10 cellular contexts compared by ENCODE assay signal in the genomic region with DNA sequence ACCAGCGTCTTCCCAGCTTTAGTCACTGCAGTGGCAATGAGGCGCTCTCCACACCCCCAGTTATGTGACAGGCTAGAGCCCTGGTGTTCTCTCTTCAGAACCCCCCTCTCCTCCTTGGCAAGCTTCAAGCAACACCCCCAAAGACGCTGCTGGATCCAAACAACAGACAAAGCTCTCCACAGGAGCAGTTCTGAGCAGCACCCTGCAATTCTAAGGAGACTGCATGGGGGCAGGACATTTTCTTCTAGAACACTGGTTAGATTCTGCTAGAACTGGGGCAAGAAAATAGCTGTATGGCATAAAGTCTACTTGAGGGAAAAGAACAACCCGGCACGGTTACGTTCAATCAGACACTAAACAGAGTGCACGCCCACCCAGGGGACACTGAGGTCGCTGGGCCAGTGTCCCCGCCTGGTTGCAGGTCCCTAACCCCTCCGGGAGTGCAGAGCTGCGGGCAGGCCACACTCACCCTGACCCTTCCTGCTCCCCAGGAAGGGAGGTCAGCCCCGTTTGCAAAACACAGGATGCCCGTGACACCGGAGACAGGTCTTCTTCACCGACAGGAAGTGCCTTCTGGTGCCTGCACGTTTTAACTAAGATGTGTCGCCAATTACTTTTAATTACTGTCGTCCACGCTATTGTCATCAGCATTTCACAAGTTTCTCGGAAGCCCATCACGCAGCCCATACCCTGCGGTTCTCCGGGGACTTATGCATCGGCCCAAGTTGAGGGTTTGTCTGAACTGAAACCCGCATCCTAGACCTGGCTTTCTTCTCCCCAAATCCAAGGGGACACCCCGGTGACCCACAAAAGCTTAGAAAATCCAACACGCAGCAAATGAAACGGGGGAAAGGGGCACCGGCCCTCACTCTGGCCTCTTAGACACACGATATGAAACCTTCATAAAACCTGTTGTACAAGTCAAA. TPM values are rescaled to one million over a fixed set of nuclear protein-coding genes. Genes with fewer than 3 reads are reported as not detected.
DNase-seq lines count a peak whose midpoint lies in the region; ATAC-seq and FAIRE-seq lines count a peak whose summit lies in the region.
"Had no signal": no experiment of that assay in that cellular context is flagged by ENCODE, and none has a peak within 500 bp of the region (broad histone marks: within the 10 kb centered on the region; RNA-seq: fewer than 3 reads in every experiment).

No MANE protein-coding gene starts in this region.

- no peak overlapping the region; the same call in 1 of the 2 replicates for H3K9ac ChIP-seq in HUES64 (ENCODE audit: low read depth, low read length)
- no peak overlapping the region for H3K9ac ChIP-seq in iPS-20b (ENCODE audit: low read depth, low read length)

- no peaks in the 10 kb centered on the region for H3K36me3 ChIP-seq in HUES64 (ENCODE audit: insufficient read depth, low read length)
- no peaks in the 10 kb centered on the region for H3K36me3 ChIP-seq in iPS-20b (ENCODE audit: insufficient read depth, low read depth, low read length)

- WGBS in HUES64 = 11% methylated on average over 30 of the region's 30 CpGs

- ATAC-seq in HG03139 (IDR thresholded peaks at IDR 0.05; ENCODE audit: unreplicated experiment) (no peak), GM18868 (IDR thresholded peaks at IDR 0.05; ENCODE audit: unreplicated experiment) (no peak), GM18870 (IDR thresholded peaks at IDR 0.05; ENCODE audit: unreplicated experiment) (no peak)

- H3K27me3 ChIP-seq in HUES64 (ENCODE audit: insufficient read depth, low read length) = peaks cover 89% of the 10 kb centered on the region
- H3K27me3 ChIP-seq in iPS-20b (ENCODE audit: insufficient read depth, low read length) = peaks cover 81% of the 10 kb centered on the region

- H3K4me1 ChIP-seq in HUES64 (ENCODE audit: insufficient read depth, low read length) (peaks cover 9% of the 10 kb centered on the region; the same call in 1 of the 2 replicates), iPS-20b (ENCODE audit: insufficient read depth, low read length) (no peaks in the 10 kb centered on the region; the same call in 1 of the 2 replicates)

- H3K4me3 ChIP-seq in HUES64 (ENCODE audit: low read length) (peak overlapping the region; percentile 51), iPS-20b (ENCODE audit: low read length) (peak overlapping the region; percentile 61)
- H3K4me3 ChIP-seq: body of pancreas had no signal

- no peak for FAIRE-seq in RCC 7860 (lab: Jason Lieb, UNC)

- H3K27ac ChIP-seq in HUES64 (ENCODE audit: low read depth, low read length) (no peak overlapping the region), iPS-20b (ENCODE audit: low read length) (no peak overlapping the region)
- H3K27ac ChIP-seq: body of pancreas had no signal

- H3K9me3 ChIP-seq in HUES64 (ENCODE audit: insufficient read depth, low read depth, low read length) (no peaks in the 10 kb centered on the region), iPS-20b (ENCODE audit: insufficient read depth, low read depth, low read length) (no peaks in the 10 kb centered on the region)
- H3K9me3 ChIP-seq: body of pancreas had no signal

- peak; percentile 23 to 41 for DNase-seq in activated T-cell treated with anti-CD3 and anti-CD28 coated beads, Interleukin-2, amount 50 U/mL, for 48 hours
- peak; percentile 8 for DNase-seq in stimulated activated CD4-positive, alpha-beta T cell treated with anti-CD3 and anti-CD28 coated beads, Interleukin-4, amount 100 ng/mL, for 24 hours
- no peak for DNase-seq in RCC 7860 (ENCODE audit: low spot score)
- DNase-seq: RPMI8226 had no signal

RNA-seq across cellular contexts. Expression of a gene that starts 0.9 kb away (rescaled TPM):
- polyA plus RNA-seq in HUES64 (2013, experiment 1 of 2) = not detected
- polyA plus RNA-seq in HUES64 (2013, experiment 2 of 2) = not detected

RNA-seq across cellular contexts. Expression of a gene that starts 38.4 kb away (rescaled TPM):
- polyA plus RNA-seq in HUES64 (2013, experiment 1 of 2) = 0.15 TPM
- not detected for polyA plus RNA-seq in HUES64 (2013, experiment 2 of 2)
